ENCODE assay signal across 11 cellular contexts in genomic region chr20:62131560-62132320, GRCh38. TPM values are rescaled to one million over a fixed set of nuclear protein-coding genes. Genes with fewer than 3 reads are reported as not detected.
DNase-seq lines count a peak whose midpoint lies in the region; ATAC-seq and TF ChIP-seq lines count a peak whose summit lies in the region.
"Had no signal": no experiment of that assay in that cellular context is flagged by ENCODE, and none has a peak within 500 bp of the region (broad histone marks: within the 10 kb centered on the region; RNA-seq: fewer than 3 reads in every experiment).

No MANE protein-coding gene starts in this region.

- peaks cover 53% of the 10 kb centered on the region for H3K4me1 ChIP-seq in psoas muscle

- H3K27me3 ChIP-seq in psoas muscle (ENCODE audit: insufficient read depth in 3 of 3, low read length in 2 of 3): no peaks in the 10 kb centered on the region
- H3K27me3 ChIP-seq: transverse colon had no signal

- DNase-seq in T-helper 2 cell treated with Interferon-gamma antibody and Interleukin-4, amounts not matched to agents 5 μg/mL and 100 μg/mL, for 36 hours (ENCODE audit: low spot score): no peak
- no peak for DNase-seq in T-helper 2 cell
- DNase-seq in psoas muscle: no peak
- no peak for DNase-seq in germinal center (ENCODE audit: low spot score)
- DNase-seq: activated CD8-positive, alpha-beta memory T cell treated with anti-CD3 and anti-CD28 coated beads, Interleukin-2, amount 50 U/mL, for 48 hours; central memory CD4-positive, alpha-beta T cell; kidney glomerular epithelial cell; transverse colon had no signal

- TF ChIP-seq CTCF in brain (conservative IDR thresholded peaks at IDR 0.05) (no peak), psoas muscle (IDR thresholded peaks at IDR 0.05) (no peak)

- no peak for ATAC-seq in psoas muscle
- no peak for ATAC-seq in GM21825 (IDR thresholded peaks at IDR 0.05; ENCODE audit: unreplicated experiment)

- peak overlapping the region; percentile 34 for H3K4me3 Mint-ChIP-seq in T-helper 2 cell treated with Interferon-gamma antibody and Interleukin-4, amounts not matched to agents 5 μg/mL and 100 μg/mL, for 36 hours
- no peak overlapping the region for H3K4me3 Mint-ChIP-seq in brain

- peaks cover 68% of the 10 kb centered on the region for H3K36me3 Mint-ChIP-seq in T-helper 2 cell treated with Interferon-gamma antibody and Interleukin-4, amounts not matched to agents 5 μg/mL and 100 μg/mL, for 36 hours (ENCODE audit: low read depth)
- peaks cover 67% of the 10 kb centered on the region for H3K36me3 Mint-ChIP-seq in brain

- no peaks in the 10 kb centered on the region for H3K27me3 Mint-ChIP-seq in T-helper 2 cell treated with Interferon-gamma antibody and Interleukin-4, amounts not matched to agents 5 μg/mL and 100 μg/mL, for 36 hours (ENCODE audit: low read depth)
- H3K27me3 Mint-ChIP-seq in brain: no peaks in the 10 kb centered on the region

- H3K36me3 ChIP-seq in psoas muscle (ENCODE audit: insufficient read depth in 1 of 2, low read depth in 1 of 2): peaks cover 9 to 99% of the 10 kb centered on the region in 2 donors

- H3K9me3 ChIP-seq in psoas muscle: no peaks in the 10 kb centered on the region
- H3K9me3 ChIP-seq: transverse colon had no signal

- H3K27ac ChIP-seq in psoas muscle: peak overlapping the region; percentile 67
- H3K27ac ChIP-seq: 22Rv1 had no signal

- H3K4me1 Mint-ChIP-seq in T-helper 2 cell treated with Interferon-gamma antibody and Interleukin-4, amounts not matched to agents 5 μg/mL and 100 μg/mL, for 36 hours (ENCODE audit: low read depth): peaks cover 7% of the 10 kb centered on the region
- H3K4me1 Mint-ChIP-seq in brain: no peaks in the 10 kb centered on the region

- peak overlapping the region; percentile 52 for H3K27ac Mint-ChIP-seq in T-helper 2 cell treated with Interferon-gamma antibody and Interleukin-4, amounts not matched to agents 5 μg/mL and 100 μg/mL, for 36 hours
- peak overlapping the region; percentile 36 to 89 (median 73) for H3K27ac Mint-ChIP-seq in brain

- H3K4me3 ChIP-seq in psoas muscle: no peak overlapping the region
- H3K4me3 ChIP-seq: transverse colon had no signal

- WGBS in psoas muscle, 3 donors: 77 to 86% (median 80%) methylated on average over 25 of the region's 25 CpGs

- intact Hi-C loops in psoas muscle (cut with DNase I): no loop called here

- no peaks in the 10 kb centered on the region for H3K9me3 Mint-ChIP-seq in T-helper 2 cell treated with Interferon-gamma antibody and Interleukin-4, amounts not matched to agents 5 μg/mL and 100 μg/mL, for 36 hours
- H3K9me3 Mint-ChIP-seq in brain: no peaks in the 10 kb centered on the region

RNA-seq across cellular contexts. Expression of gene LSM14B, which starts 9.5 kb away (rescaled TPM):
- 171 TPM for polyA plus RNA-seq in brain (ENCODE audit: insufficient read depth, low read depth, low replicate concordance)
- 10 to 100 TPM; 52.4 to 67.0 (median 60.8) TPM for total RNA-seq in psoas muscle
- 10 to 100 TPM; 26.4 to 54.2 (median 39.6) TPM for polyA plus RNA-seq in psoas muscle

RNA-seq across cellular contexts. Expression of gene PSMA7, which starts 11.5 kb away (rescaled TPM):
- 404 TPM for polyA plus RNA-seq in brain (ENCODE audit: insufficient read depth, low read depth, low replicate concordance)
- 100 to 1,000 TPM; 307 to 499 (median 459) TPM for total RNA-seq in psoas muscle
- 1,000 to 10,000 TPM in 1 of 3 donors, 100 to 1,000 TPM in 2; 652 to 1,146 (median 986) TPM for polyA plus RNA-seq in psoas muscle

RNA-seq across cellular contexts. Expression of gene SS18L1, which starts 11.8 kb away (rescaled TPM):
- 39.8 TPM for polyA plus RNA-seq in brain (ENCODE audit: insufficient read depth, low read depth, low replicate concordance)
- total RNA-seq in psoas muscle: 10 to 100 TPM; 10.2 to 18.0 (median 13.2) TPM
- 10 to 100 TPM; 10.1 to 12.7 (median 10.3) TPM for polyA plus RNA-seq in psoas muscle

RNA-seq across cellular contexts. Expression of gene MTG2, which starts 51.1 kb away (rescaled TPM):
- polyA plus RNA-seq in brain (ENCODE audit: insufficient read depth, low read depth, low replicate concordance): 47.9 TPM
- total RNA-seq in psoas muscle: 10 to 100 TPM; 29.5 to 56.5 (median 39.6) TPM
- polyA plus RNA-seq in psoas muscle: 10 to 100 TPM; 25.0 to 56.2 (median 46.7) TPM
